Comparison of ENCODE assay signal across 19 cellular contexts in genomic region chr5:45162974-45163373, GRCh38.
A peak's percentile ranks its signal among the peaks of the same experiment; 100 is the strongest.
DNase-seq lines count a peak whose midpoint lies in the region; ATAC-seq and TF ChIP-seq lines count a peak whose summit lies in the region.
"Had no signal": no experiment of that assay in that cellular context is flagged by ENCODE, and none has a peak within 500 bp of the region (broad histone marks: within the 10 kb centered on the region; RNA-seq: fewer than 3 reads in every experiment).

No MANE protein-coding gene starts in this region.

- no peaks in the 10 kb centered on the region for H3K9me3 ChIP-seq in thyroid gland
- H3K9me3 ChIP-seq: BLaER1, SK-N-SH had no signal

- no peak for TF ChIP-seq POLR2A in thyroid gland (IDR thresholded peaks at IDR 0.05)

- no peaks in the 10 kb centered on the region for H3K27me3 ChIP-seq in thyroid gland
- H3K27me3 ChIP-seq: BLaER1 had no signal

- TF ChIP-seq CTCF in thyroid gland (IDR thresholded peaks at IDR 0.05): no peak

- ATAC-seq in HG02840 (IDR thresholded peaks at IDR 0.05; ENCODE audit: low FRiP score, unreplicated experiment): no peak
- ATAC-seq: HepG2 had no signal

- no peaks in the 10 kb centered on the region for H3K36me3 ChIP-seq in thyroid gland
- H3K36me3 ChIP-seq: BLaER1 had no signal

- H3K4me1 ChIP-seq in thyroid gland: peaks cover 0 to 4% of the 10 kb centered on the region in 2 donors
- H3K4me1 ChIP-seq: BLaER1 had no signal

- WGBS in thyroid gland, 2 donors: 21 to 33% methylated on average over 4 of the region's 4 CpGs

- no peak overlapping the region for H3K4me3 ChIP-seq in thyroid gland (replicated peaks in 1 of 3)
- H3K4me3 ChIP-seq: BLaER1 had no signal

- intact Hi-C loops in thyroid gland (cut with DNase I): no loop called here

- peak; percentile 3 for DNase-seq in NCI-H2029 treated with DMSO at 0.1 percent for 48 hours (lab: John Stamatoyannopoulos, UW)
- DNase-seq in NCI-H2029 (lab: John Stamatoyannopoulos, UW): no peak
- DNase-seq in NCI-H2107 (lab: John Stamatoyannopoulos, UW): peak; percentile 61
- DNase-seq in RPMI7951 (ENCODE audit: low read depth): peak; percentile 1
- peak; percentile 82 to 88 for DNase-seq in thyroid gland
- no peak for DNase-seq in GM19240 (ENCODE audit: insufficient read length, low spot score)
- no peak for DNase-seq in amniotic stem cell (lab: John Stamatoyannopoulos, UW)
- DNase-seq: Calu3; CD4-positive, alpha-beta memory T cell; NCI-H510A; NCI-H82; RPMI8226; SHP77 treated with DMSO at 0.1 percent for 48 hours; SK-N-SH had no signal

- H3K27ac ChIP-seq in thyroid gland: no peak overlapping the region
- H3K27ac ChIP-seq: 22Rv1, BLaER1, KMS-11 had no signal

Comparison
In these comparisons a context has a peak if more than half of its experiments do, and no peak if none do; other contexts are left out.
1. DNase-seq: peak in NCI-H2029 treated with DMSO at 0.1 percent for 48 hours (single experiment), NCI-H2107 (single experiment), RPMI7951 (single experiment) and thyroid gland (2 of 2); none in NCI-H2029 (single experiment), GM19240 (single experiment) and amniotic stem cell (single experiment).